Comparison of ENCODE assay signal across 24 cellular contexts in genomic region chr3:130741946-130742610, GRCh38. TPM values are rescaled to one million over a fixed set of nuclear protein-coding genes. Genes with fewer than 3 reads are reported as not detected.
DNase-seq lines count a peak whose midpoint lies in the region; ATAC-seq and TF ChIP-seq lines count a peak whose summit lies in the region.
"Had no signal": no experiment of that assay in that cellular context is flagged by ENCODE, and none has a peak within 500 bp of the region (broad histone marks: within the 10 kb centered on the region; RNA-seq: fewer than 3 reads in every experiment).

No MANE protein-coding gene starts in this region.

- no peaks in the 10 kb centered on the region for H3K27me3 Mint-ChIP-seq in activated T-cell treated with anti-CD3 and anti-CD28 coated beads, Interleukin-2, amount 50 U/mL, for 24 hours
- no peaks in the 10 kb centered on the region for H3K27me3 Mint-ChIP-seq in activated T-helper 17 cell treated with anti-CD3 and anti-CD28 coated beads, Interleukin-2, amount 50 U/mL, for 72 hours
- peaks cover 2% of the 10 kb centered on the region for H3K27me3 Mint-ChIP-seq in neural progenitor cell (ENCODE audit: insufficient read depth, low read depth)
- H3K27me3 Mint-ChIP-seq: activated CD4-positive, alpha-beta memory T cell treated with anti-CD3 and anti-CD28 coated beads for 36 hours; memory B cell had no signal

- 89% methylated on average over 4 of the region's 6 CpGs for WGBS in HUES64
- WGBS in adrenal gland, 4 donors, result 88 to 92% (median 89%) methylated on average over 6 of the region's 6 CpGs

- H3K4me3 Mint-ChIP-seq in activated T-cell treated with anti-CD3 and anti-CD28 coated beads, Interleukin-2, amount 50 U/mL, for 24 hours, result peak overlapping the region; percentile 37
- H3K4me3 Mint-ChIP-seq in activated T-helper 17 cell treated with anti-CD3 and anti-CD28 coated beads, Interleukin-2, amount 50 U/mL, for 72 hours, result no peak overlapping the region
- no peak overlapping the region for H3K4me3 Mint-ChIP-seq in neural progenitor cell
- H3K4me3 Mint-ChIP-seq: activated CD4-positive, alpha-beta memory T cell treated with anti-CD3 and anti-CD28 coated beads for 36 hours; memory B cell had no signal

- H3K79me2 ChIP-seq in neural progenitor cell (ENCODE audit: low read depth), result peaks cover 95% of the 10 kb centered on the region

- no peak for TF ChIP-seq POLR2A in adrenal gland (IDR thresholded peaks at IDR 0.05)

- no peaks in the 10 kb centered on the region for H3K9me3 Mint-ChIP-seq in activated T-cell treated with anti-CD3 and anti-CD28 coated beads, Interleukin-2, amount 50 U/mL, for 24 hours
- H3K9me3 Mint-ChIP-seq in activated T-helper 17 cell treated with anti-CD3 and anti-CD28 coated beads, Interleukin-2, amount 50 U/mL, for 72 hours, result no peaks in the 10 kb centered on the region
- no peaks in the 10 kb centered on the region for H3K9me3 Mint-ChIP-seq in neural progenitor cell
- H3K9me3 Mint-ChIP-seq: activated CD4-positive, alpha-beta memory T cell treated with anti-CD3 and anti-CD28 coated beads for 36 hours; memory B cell had no signal

- H3K9ac ChIP-seq in HUES64 (ENCODE audit: low read depth, low read length) (peak overlapping the region; percentile 14; the same call in 1 of the 2 replicates), neural progenitor cell (peak overlapping the region; percentile 25)

- H3K36me3 Mint-ChIP-seq in activated T-cell treated with anti-CD3 and anti-CD28 coated beads, Interleukin-2, amount 50 U/mL, for 24 hours (ENCODE audit: low read depth), result peaks cover 79% of the 10 kb centered on the region
- H3K36me3 Mint-ChIP-seq in activated T-helper 17 cell treated with anti-CD3 and anti-CD28 coated beads, Interleukin-2, amount 50 U/mL, for 72 hours (ENCODE audit: low read depth), result peaks cover 71% of the 10 kb centered on the region
- H3K36me3 Mint-ChIP-seq in neural progenitor cell, result peaks cover 19% of the 10 kb centered on the region

- H3K27ac ChIP-seq in HUES64 (ENCODE audit: low read depth, low read length) (no peak overlapping the region), neural progenitor cell (no peak overlapping the region), adrenal gland (no peak overlapping the region)
- H3K27ac ChIP-seq: cardiac muscle cell, transverse colon, WERI-Rb-1 had no signal

- peaks cover 78% of the 10 kb centered on the region for H3K4me1 Mint-ChIP-seq in activated T-cell treated with anti-CD3 and anti-CD28 coated beads, Interleukin-2, amount 50 U/mL, for 24 hours (ENCODE audit: low read depth)
- H3K4me1 Mint-ChIP-seq in activated T-helper 17 cell treated with anti-CD3 and anti-CD28 coated beads, Interleukin-2, amount 50 U/mL, for 72 hours, result peaks cover 29% of the 10 kb centered on the region
- H3K4me1 Mint-ChIP-seq in neural progenitor cell, result peaks cover 24% of the 10 kb centered on the region

- peaks cover 4% of the 10 kb centered on the region; the same call in 1 of the 2 replicates for H3K4me1 ChIP-seq in HUES64 (ENCODE audit: insufficient read depth, low read length)
- peaks cover 21% of the 10 kb centered on the region for H3K4me1 ChIP-seq in neural progenitor cell
- peaks cover 6 to 43% of the 10 kb centered on the region in 2 donors for H3K4me1 ChIP-seq in adrenal gland (replicated peaks in 1 of 2)
- H3K4me1 ChIP-seq: BE2C had no signal

- H3K4me3 ChIP-seq in HUES64 (ENCODE audit: low read length) (no peak overlapping the region), neural progenitor cell (peak overlapping the region; percentile 3), H7 (ENCODE audit: insufficient read depth, low read depth, low read length) (no peak overlapping the region), adrenal gland (no peak overlapping the region)
- H3K4me3 ChIP-seq: cardiac muscle cell, transverse colon had no signal

- TF ChIP-seq CTCF in neural progenitor cell (IDR thresholded peaks at IDR 0.05) (no peak), adrenal gland (IDR thresholded peaks at IDR 0.05) (no peak)

- H3K36me3 ChIP-seq in HUES64 (ENCODE audit: insufficient read depth, low read length) (peaks cover 47% of the 10 kb centered on the region), neural progenitor cell (peaks cover 4% of the 10 kb centered on the region), H7 (replicated peaks; ENCODE audit: control insufficient read depth, insufficient read depth, low read length) (peaks cover 2% of the 10 kb centered on the region), adrenal gland (replicated peaks in 1 of 2) (peaks cover 0 to 7% of the 10 kb centered on the region in 2 donors)
- H3K36me3 ChIP-seq: transverse colon had no signal

- H2AFZ ChIP-seq in neural progenitor cell (replicated peaks), result no peak overlapping the region

- H3K9me3 ChIP-seq in HUES64 (ENCODE audit: insufficient read depth, low read depth, low read length), result no peaks in the 10 kb centered on the region
- no peaks in the 10 kb centered on the region for H3K9me3 ChIP-seq in neural progenitor cell (ENCODE audit: low read depth)
- H3K9me3 ChIP-seq in adrenal gland (replicated peaks in 1 of 3), result no peaks in the 10 kb centered on the region
- H3K9me3 ChIP-seq: BE2C, transverse colon had no signal

- DNase-seq in activated T-cell treated with anti-CD3 and anti-CD28 coated beads, Interleukin-2, amount 50 U/mL, for 24 hours, result no peak
- DNase-seq in activated T-cell treated with anti-CD3 and anti-CD28 coated beads, Interleukin-2, amount 50 U/mL, for 48 hours, result no peak
- DNase-seq in neural progenitor cell (ENCODE audit: low spot score) (no peak), H7 (no peak), adrenal gland (no peak), NCI-H2107 treated with DMSO at 0.1 percent for 48 hours (lab: John Stamatoyannopoulos, UW; ENCODE audit: unreplicated experiment) (no peak)
- DNase-seq: 8988T; activated CD4-positive, alpha-beta memory T cell treated with anti-CD3 and anti-CD28 coated beads for 36 hours; BE2C; kidney glomerular epithelial cell; MV-4-11; NCI-H1930; NCI-H524 treated with DMSO at 0.1 percent for 48 hours; posterior cingulate gyrus; SHP77 treated with DMSO at 0.1 percent for 48 hours; stimulated activated CD4-positive, alpha-beta T cell treated with anti-CD3 and anti-CD28 coated beads, Interleukin-2, amount 100 ng/mL, for 24 hours; stimulated activated naive CD4-positive, alpha-beta T cell treated with Interleukin-2 at 50 U/mL for 16 hours; transverse colon; WERI-Rb-1 had no signal

- ATAC-seq in activated T-helper 17 cell treated with anti-CD3 and anti-CD28 coated beads, Interleukin-2, amount 50 U/mL, for 72 hours (replicated peaks), result no peak
- ATAC-seq: HCT116 had no signal

- intact Hi-C loops in adrenal gland (cut with DNase I), result no loop called here

- peaks cover 3% of the 10 kb centered on the region for H3F3A ChIP-seq in neural progenitor cell (ENCODE audit: low read depth)

- peaks cover 21% of the 10 kb centered on the region for H4K20me1 ChIP-seq in neural progenitor cell (ENCODE audit: low read depth)

- peak overlapping the region; percentile 94 for H3K4me2 ChIP-seq in neural progenitor cell

- no peak overlapping the region for H3K27ac Mint-ChIP-seq in activated T-cell treated with anti-CD3 and anti-CD28 coated beads, Interleukin-2, amount 50 U/mL, for 24 hours
- H3K27ac Mint-ChIP-seq in activated T-helper 17 cell treated with anti-CD3 and anti-CD28 coated beads, Interleukin-2, amount 50 U/mL, for 72 hours, result peak overlapping the region; percentile 4
- no peak overlapping the region for H3K27ac Mint-ChIP-seq in neural progenitor cell
- H3K27ac Mint-ChIP-seq: activated CD4-positive, alpha-beta memory T cell treated with anti-CD3 and anti-CD28 coated beads for 36 hours had no signal

- no peaks in the 10 kb centered on the region for H3K27me3 ChIP-seq in HUES64 (ENCODE audit: insufficient read depth, low read length)
- H3K27me3 ChIP-seq in neural progenitor cell, result no peaks in the 10 kb centered on the region
- H3K27me3 ChIP-seq in H7 (ENCODE audit: control insufficient read depth, insufficient read depth, low read length), result no peaks in the 10 kb centered on the region
- H3K27me3 ChIP-seq in adrenal gland, result no peaks in the 10 kb centered on the region
- H3K27me3 ChIP-seq: BE2C, cardiac muscle cell, transverse colon had no signal

RNA-seq across cellular contexts. Expression of gene PIK3R4, which starts 4.6 kb away (rescaled TPM):
- 25.6 TPM for polyA plus RNA-seq in HUES64 (2013, experiment 1 of 2)
- 27.7 TPM for polyA plus RNA-seq in HUES64 (2013, experiment 2 of 2)
- total RNA-seq in activated T-helper 17 cell treated with anti-CD3 and anti-CD28 coated beads, Interleukin-2, amount 50 U/mL, for 72 hours, result 10 to 100 TPM; 17.4 to 23.9 TPM
- 40.9 and 65.8 TPM in 2 replicates for total RNA-seq in neural progenitor cell (ENCODE audit: low replicate concordance)
- 41.1 and 45.9 TPM in 2 replicates for total RNA-seq in H7 (2014; rRNA removed; shearing (Covaris generic))
- 10 to 100 TPM; 25.2 to 66.4 (median 28.8) TPM for total RNA-seq in adrenal gland
- 10 to 100 TPM; 29.9 to 51.9 (median 31.2) TPM for polyA plus RNA-seq in adrenal gland
